ENCODE assay signal across 21 cellular contexts in the genomic region with DNA sequence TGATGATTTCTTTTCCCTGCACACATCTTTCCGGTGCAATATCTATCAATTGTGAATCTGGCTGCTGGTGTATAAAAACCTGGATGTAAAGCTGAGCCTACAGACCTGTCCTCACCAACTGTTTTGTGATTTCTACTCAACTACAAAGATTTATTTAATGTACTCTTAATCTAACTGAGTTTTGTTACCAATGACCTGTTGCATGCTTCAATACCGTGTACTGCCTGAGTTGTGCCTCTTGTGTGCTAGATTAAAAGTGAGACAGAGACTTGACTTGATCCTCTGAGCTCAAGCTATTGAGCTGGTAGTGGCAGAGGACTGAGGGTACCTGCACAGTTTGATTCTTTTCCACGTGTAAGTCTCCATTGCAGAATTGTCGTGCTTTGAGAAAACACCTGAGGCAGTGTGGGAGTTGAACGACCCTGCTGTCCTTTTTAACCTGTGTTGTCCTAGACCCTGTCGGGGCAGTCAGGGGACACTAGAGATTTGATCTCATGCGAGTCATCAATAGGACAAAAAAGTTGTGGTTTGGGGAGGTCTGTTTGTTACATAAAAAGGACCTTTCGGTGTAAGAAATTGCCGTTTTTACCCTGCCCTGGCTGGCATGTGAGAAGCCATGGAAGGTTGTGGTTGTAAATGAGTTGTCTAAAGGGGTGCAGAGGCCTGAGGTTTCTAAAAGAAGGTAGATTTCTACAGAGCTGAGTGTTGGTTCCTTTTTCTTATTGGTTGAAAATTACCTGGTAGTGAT.
DNase-seq lines count a peak whose midpoint lies in the region; ATAC-seq, FAIRE-seq and TF ChIP-seq lines count a peak whose summit lies in the region.
"Had no signal": no experiment of that assay in that cellular context is flagged by ENCODE, and none has a peak within 500 bp of the region (broad histone marks: within the 10 kb centered on the region; RNA-seq: fewer than 3 reads in every experiment).

No MANE protein-coding gene starts in this region.

- 91 to 95% (median 93%) methylated on average over 9 of the region's 9 CpGs for WGBS in adrenal gland, 4 donors

- H3K9ac ChIP-seq in astrocyte (ENCODE audit: low read length) = no peak overlapping the region
- H3K9ac ChIP-seq: KMS-11 had no signal

- H3K9me3 Mint-ChIP-seq in CD4-positive, alpha-beta memory T cell = no peaks in the 10 kb centered on the region
- no peaks in the 10 kb centered on the region for H3K9me3 Mint-ChIP-seq in GM23338
- no peaks in the 10 kb centered on the region for H3K9me3 Mint-ChIP-seq in astrocyte (ENCODE audit: unreplicated experiment)
- no peaks in the 10 kb centered on the region for H3K9me3 Mint-ChIP-seq in nephron
- H3K9me3 Mint-ChIP-seq in natural killer cell = no peaks in the 10 kb centered on the region
- H3K9me3 Mint-ChIP-seq: CD4-positive, CD25-positive, alpha-beta regulatory T cell; T-cell had no signal

- no peak overlapping the region for H3K27ac ChIP-seq in CD4-positive, alpha-beta memory T cell (ENCODE audit: low read depth, low read length)
- H3K27ac ChIP-seq in GM23338 (ENCODE audit: low read depth) (no peak overlapping the region), astrocyte (ENCODE audit: low read depth, low read length) (no peak overlapping the region), adrenal gland (no peak overlapping the region)
- H3K27ac ChIP-seq: KMS-11, Peyer's patch, SJCRH30 had no signal

- TF ChIP-seq POLR2A in adrenal gland (IDR thresholded peaks at IDR 0.05) = no peak

- H3K79me2 ChIP-seq in GM23338 (replicated peaks; ENCODE audit: insufficient read depth) (no peaks in the 10 kb centered on the region), astrocyte (ENCODE audit: insufficient read depth, low read length) (no peaks in the 10 kb centered on the region)

- no peak for FAIRE-seq in astrocyte (lab: Jason Lieb, UNC)
- FAIRE-seq: A204.1 had no signal

- H3K9me3 ChIP-seq in CD4-positive, alpha-beta memory T cell (ENCODE audit: control insufficient read depth in 1 of 2, low read length in 2 of 2) = no peaks in the 10 kb centered on the region
- no peaks in the 10 kb centered on the region for H3K9me3 ChIP-seq in astrocyte (ENCODE audit: insufficient read depth, low read depth, low read length)
- H3K9me3 ChIP-seq in adrenal gland (replicated peaks in 1 of 3) = no peaks in the 10 kb centered on the region
- H3K9me3 ChIP-seq: HAP-1, Peyer's patch, SJCRH30 had no signal

- no peak overlapping the region for H3K4me3 ChIP-seq in CD4-positive, alpha-beta memory T cell (ENCODE audit: low read length in 2 of 2)
- H3K4me3 ChIP-seq in GM23338 = no peak overlapping the region
- no peak overlapping the region for H3K4me3 ChIP-seq in astrocyte (ENCODE audit: insufficient read depth, low read depth, low read length)
- H3K4me3 ChIP-seq in adrenal gland = no peak overlapping the region
- H3K4me3 ChIP-seq: HAP-1, Peyer's patch, SJCRH30 had no signal

- POLR2A ChIA-PET in CD4-positive, alpha-beta memory T cell (lab: Charles Lee; ENCODE audit: partially characterized antibody) = no interaction called here

- TF ChIP-seq CTCF in GM23338 (conservative IDR thresholded peaks at IDR 0.05; ENCODE audit: low read depth in 2 of 2) (no peak), astrocyte (IDR thresholded peaks at IDR 0.05; ENCODE audit: insufficient read depth, low read depth, low read length) (no peak), nephron (IDR thresholded peaks at IDR 0.05; ENCODE audit: unreplicated experiment in 3 of 3) (no peak), adrenal gland (IDR thresholded peaks at IDR 0.05) (no peak), natural killer cell (IDR thresholded peaks at IDR 0.05) (no peak)

- peak overlapping the region in 2 of 8 donors; percentile 17 to 28 for H3K4me3 Mint-ChIP-seq in CD4-positive, alpha-beta memory T cell
- no peak overlapping the region for H3K4me3 Mint-ChIP-seq in GM23338
- no peak overlapping the region for H3K4me3 Mint-ChIP-seq in astrocyte (ENCODE audit: unreplicated experiment)
- no peak overlapping the region for H3K4me3 Mint-ChIP-seq in nephron
- H3K4me3 Mint-ChIP-seq in natural killer cell = no peak overlapping the region
- H3K4me3 Mint-ChIP-seq: T-cell had no signal

- H3K4me1 ChIP-seq in CD4-positive, alpha-beta memory T cell (ENCODE audit: insufficient read depth, low read length) = peaks cover 17% of the 10 kb centered on the region
- 0 out of 2 replicates have a peak, but pooled peaks cover 6% of the 10 kb centered on the region for H3K4me1 ChIP-seq in GM23338 (ENCODE audit: insufficient read depth)
- H3K4me1 ChIP-seq in astrocyte (ENCODE audit: insufficient read depth, low read length) = peaks cover 6% of the 10 kb centered on the region
- H3K4me1 ChIP-seq in adrenal gland (replicated peaks in 1 of 2) = no peaks in the 10 kb centered on the region
- H3K4me1 ChIP-seq: HAP-1 had no signal

- no peaks in the 10 kb centered on the region for H3K27me3 Mint-ChIP-seq in CD4-positive, alpha-beta memory T cell
- H3K27me3 Mint-ChIP-seq in GM23338 (ENCODE audit: insufficient read depth, low read depth, poor library complexity) (peaks cover 6% of the 10 kb centered on the region), astrocyte (ENCODE audit: low read depth, unreplicated experiment) (no peaks in the 10 kb centered on the region), nephron (ENCODE audit: low read depth) (peaks cover 4% of the 10 kb centered on the region), natural killer cell (ENCODE audit: low read depth in 2 of 2) (no peaks in the 10 kb centered on the region)
- H3K27me3 Mint-ChIP-seq: T-cell had no signal

- H2AFZ ChIP-seq in GM23338 (no peak overlapping the region), astrocyte (ENCODE audit: low read depth, low read length) (no peak overlapping the region)

- DNase-seq in CD4-positive, alpha-beta memory T cell = no peak
- DNase-seq in GM23338 (ENCODE audit: low spot score) = no peak
- no peak for DNase-seq in astrocyte (ENCODE audit: low read depth)
- no peak for DNase-seq in adrenal gland
- no peak for DNase-seq in natural killer cell
- no peak for DNase-seq in stimulated activated naive CD4-positive, alpha-beta T cell treated with Interleukin-2 at 50 U/mL for 16 hours (lab: John Stamatoyannopoulos, UW)
- DNase-seq: CD4-positive, CD25-positive, alpha-beta regulatory T cell; DMS153; IMR-90; NCI-H1105; NCI-H2029 treated with DMSO at 0.1 percent for 48 hours; NCI-H226; NCI-H510A treated with DMSO at 0.1 percent for 48 hours; NCI-H748 treated with DMSO at 0.1 percent for 48 hours; Peyer's patch; SJCRH30; T-cell had no signal

- CTCF ChIA-PET in CD4-positive, alpha-beta memory T cell (lab: Charles Lee; ENCODE audit: partially characterized antibody) = interaction anchor here (1.3 kb wide), 1 partner anchor 10 kb away, joined by 3 read pairs; no protein-coding TSS in a partner anchor

- H3K4me1 Mint-ChIP-seq in CD4-positive, alpha-beta memory T cell = peaks cover 5 to 29% (median 10%) of the 10 kb centered on the region in 4 donors
- H3K4me1 Mint-ChIP-seq in GM23338 (peaks cover under 1% of the 10 kb centered on the region), astrocyte (ENCODE audit: low read depth, unreplicated experiment) (peaks cover 10% of the 10 kb centered on the region), nephron (peaks cover 76% of the 10 kb centered on the region), natural killer cell (no peaks in the 10 kb centered on the region)

- H3K9me2 ChIP-seq in GM23338 (ENCODE audit: insufficient read depth) = no peaks in the 10 kb centered on the region

- intact Hi-C loops in CD4-positive, alpha-beta memory T cell (cut with micrococcal nuclease) = no loop called here
- intact Hi-C loops in adrenal gland (cut with DNase I) (no loop called here), natural killer cell (cut with micrococcal nuclease) (no loop called here)

- no peak for ATAC-seq in GM23338
- no peak for ATAC-seq in natural killer cell
- ATAC-seq: T-cell had no signal

- H3K36me3 Mint-ChIP-seq in CD4-positive, alpha-beta memory T cell = no peaks in the 10 kb centered on the region
- peaks cover 14% of the 10 kb centered on the region for H3K36me3 Mint-ChIP-seq in GM23338 (ENCODE audit: low read depth)
- peaks cover 7% of the 10 kb centered on the region for H3K36me3 Mint-ChIP-seq in astrocyte (ENCODE audit: low read depth, unreplicated experiment)
- H3K36me3 Mint-ChIP-seq in nephron (ENCODE audit: low read depth) = peaks cover 60% of the 10 kb centered on the region
- H3K36me3 Mint-ChIP-seq in natural killer cell = no peaks in the 10 kb centered on the region

- H3K4me2 ChIP-seq in GM23338 (no peak overlapping the region), astrocyte (ENCODE audit: low read length) (no peak overlapping the region)
- H3K4me2 ChIP-seq: KMS-11 had no signal

- no peaks in the 10 kb centered on the region for H3K27me3 ChIP-seq in CD4-positive, alpha-beta memory T cell (ENCODE audit: insufficient read depth, low read length)
- H3K27me3 ChIP-seq in GM23338 (ENCODE audit: insufficient read depth) (no peaks in the 10 kb centered on the region), astrocyte (ENCODE audit: insufficient read depth, low read length) (no peaks in the 10 kb centered on the region), adrenal gland (no peaks in the 10 kb centered on the region)
- H3K27me3 ChIP-seq: Peyer's patch, SJCRH30 had no signal

- H4K20me1 ChIP-seq in GM23338 (replicated peaks; ENCODE audit: insufficient read depth) = no peaks in the 10 kb centered on the region; the same call in 1 of the 2 replicates
- H4K20me1 ChIP-seq in astrocyte (ENCODE audit: insufficient read depth, low read length) = peaks cover 5% of the 10 kb centered on the region

- H3K36me3 ChIP-seq in CD4-positive, alpha-beta memory T cell (ENCODE audit: insufficient read depth, low read length) = no peaks in the 10 kb centered on the region
- 0 out of 2 replicates have a peak, but pooled peaks cover 4% of the 10 kb centered on the region for H3K36me3 ChIP-seq in GM23338 (ENCODE audit: insufficient read depth)
- H3K36me3 ChIP-seq in astrocyte (ENCODE audit: insufficient read depth, low read length) = peaks cover 27% of the 10 kb centered on the region
- H3K36me3 ChIP-seq in adrenal gland (replicated peaks in 1 of 2) = peaks cover 0 to under 1% of the 10 kb centered on the region in 2 donors
- H3K36me3 ChIP-seq: HAP-1 had no signal

- peak overlapping the region in 4 of 7 donors; percentile 12 to 57 (median 29) for H3K27ac Mint-ChIP-seq in CD4-positive, alpha-beta memory T cell
- H3K27ac Mint-ChIP-seq in GM23338 (peak overlapping the region; percentile 67), astrocyte (ENCODE audit: unreplicated experiment) (peak overlapping the region; percentile 34), nephron (peak overlapping the region in 2 of 3 experiments; percentile 2 to 39), natural killer cell (no peak overlapping the region)
- H3K27ac Mint-ChIP-seq: CD4-positive, CD25-positive, alpha-beta regulatory T cell had no signal

- no peaks in the 10 kb centered on the region for H3F3A ChIP-seq in GM23338 (replicated peaks; ENCODE audit: low read depth)

TF ChIP-seq in GM23338, 12 proteins besides CTCF, POLR2A, EP300 and RAD21 (continues in another document):
- TF ChIP-seq EZH2phosphoT487 (IDR thresholded peaks at IDR 0.05; ENCODE audit: unreplicated experiment) (no peak), CREB1 (CRISPR knock-in tag; IDR thresholded peaks at IDR 0.05; ENCODE audit: low read depth) (no peak), JUNB (IDR thresholded peaks at IDR 0.05; ENCODE audit: unreplicated experiment) (no peak), ZNF331 (CRISPR knock-in tag; IDR thresholded peaks at IDR 0.05; ENCODE audit: low read depth) (no peak), EZH2 (IDR thresholded peaks at IDR 0.05; ENCODE audit: low read depth, unreplicated experiment) (no peak)

Comparison
In these comparisons a context has a peak if more than half of its experiments do, and no peak if none do; other contexts are left out.
1. H3K27ac Mint-ChIP-seq: peak in CD4-positive, alpha-beta memory T cell (4 of 7), GM23338 (single experiment), astrocyte (single experiment) and nephron (2 of 3); none in natural killer cell (0 of 2).